In genomic region chr19:7337380-7338194, GRCh38 we compare ENCODE assay signal across 8 cellular contexts. TPM values are rescaled to one million over a fixed set of nuclear protein-coding genes. Genes with fewer than 3 reads are reported as not detected.
DNase-seq lines count a peak whose midpoint lies in the region; ATAC-seq lines count a peak whose summit lies in the region.

No MANE protein-coding gene starts in this region.

- intact Hi-C loops in Right ventricle myocardium superior (cut with DNase I) = no loop called here
- intact Hi-C loops in cardiac septum (cut with DNase I) = no loop called here

- peak; percentile 50 for ATAC-seq in Right ventricle myocardium superior (ENCODE audit: poor library complexity)
- ATAC-seq in HG02938 (IDR thresholded peaks at IDR 0.05; ENCODE audit: unreplicated experiment) = peak; percentile 69

- peak; percentile 53 for DNase-seq in Right ventricle myocardium superior
- DNase-seq in cardiac septum (ENCODE audit: low spot score) = no peak
- DNase-seq in OCI-M1 (lab: John Stamatoyannopoulos, UW) = peak; percentile 34
- peak; percentile 33 for DNase-seq in myocyte (ENCODE audit: low read depth)
- no peak for DNase-seq in OCI-M2 (lab: John Stamatoyannopoulos, UW; ENCODE audit: unreplicated experiment)
- DNase-seq in AG08395 (ENCODE audit: low spot score) = no peak
- DNase-seq in hepatic stellate cell (ENCODE audit: low spot score) = no peak

RNA-seq across cellular contexts. Expression of gene ARHGEF18, which starts 11.2 kb away (rescaled TPM):
- total RNA-seq in Right ventricle myocardium superior (7.0 TPM), cardiac septum (12.5 TPM), myocyte (37.9 and 43.6 TPM in 2 replicates)
- polyA plus RNA-seq in myocyte (2012) = 29.5 TPM

RNA-seq across cellular contexts. Expression of gene INSR, which starts 43.4 kb away (rescaled TPM):
- total RNA-seq in Right ventricle myocardium superior = 71.9 TPM
- 113 TPM for total RNA-seq in cardiac septum
- 15.4 and 22.8 TPM in 2 replicates for total RNA-seq in myocyte
- polyA plus RNA-seq in myocyte (2012) = 4.9 TPM

Comparison
In these comparisons a context has a peak if more than half of its experiments do, and no peak if none do; other contexts are left out.
1. DNase-seq: peak in Right ventricle myocardium superior (single experiment), OCI-M1 (single experiment) and myocyte (single experiment); none in cardiac septum (single experiment), OCI-M2 (single experiment), AG08395 (single experiment) and hepatic stellate cell (single experiment).